ENCODE assay signal across 1 cellular context in the genomic region with DNA sequence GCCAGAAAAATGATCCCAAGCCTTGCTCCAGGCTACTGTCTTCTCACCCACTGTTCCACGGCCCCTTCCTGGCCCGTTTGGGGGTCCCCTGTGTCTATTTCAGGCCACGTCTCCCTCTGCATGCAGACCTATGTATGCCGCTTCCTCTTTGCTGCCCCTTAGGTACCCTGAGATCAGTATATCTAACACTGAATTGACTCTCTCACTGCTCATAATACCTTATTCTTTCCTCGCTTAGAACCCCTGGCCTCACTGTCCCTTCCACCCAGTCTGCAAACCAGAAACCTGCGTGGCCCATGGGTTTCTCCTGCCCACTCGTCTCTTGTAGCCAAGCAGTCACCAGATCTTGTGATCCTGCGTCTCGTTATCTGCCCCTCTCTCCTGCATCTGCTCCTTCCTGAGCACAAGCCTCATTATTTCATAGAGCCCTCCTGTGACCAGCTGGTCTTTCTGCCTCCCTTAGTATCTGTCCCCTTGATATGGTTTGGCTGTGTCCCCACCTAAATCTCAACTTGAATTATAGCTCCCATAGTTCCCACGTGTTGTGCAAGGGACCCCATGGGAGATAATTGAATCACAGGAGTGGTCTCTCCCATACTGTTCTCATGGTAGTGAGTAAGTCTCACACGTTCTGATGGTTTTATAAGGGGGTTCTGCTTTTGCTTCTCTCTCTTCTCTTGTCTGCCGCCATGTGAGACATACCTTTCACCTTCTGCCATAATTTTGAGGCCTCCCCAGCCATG.
TF ChIP-seq lines count a peak whose summit lies in the region.

No MANE protein-coding gene starts in this region.

TF ChIP-seq in GM23338, 12 proteins besides CTCF, POLR2A, EP300 and RAD21:
- TF ChIP-seq, protein P1, sequence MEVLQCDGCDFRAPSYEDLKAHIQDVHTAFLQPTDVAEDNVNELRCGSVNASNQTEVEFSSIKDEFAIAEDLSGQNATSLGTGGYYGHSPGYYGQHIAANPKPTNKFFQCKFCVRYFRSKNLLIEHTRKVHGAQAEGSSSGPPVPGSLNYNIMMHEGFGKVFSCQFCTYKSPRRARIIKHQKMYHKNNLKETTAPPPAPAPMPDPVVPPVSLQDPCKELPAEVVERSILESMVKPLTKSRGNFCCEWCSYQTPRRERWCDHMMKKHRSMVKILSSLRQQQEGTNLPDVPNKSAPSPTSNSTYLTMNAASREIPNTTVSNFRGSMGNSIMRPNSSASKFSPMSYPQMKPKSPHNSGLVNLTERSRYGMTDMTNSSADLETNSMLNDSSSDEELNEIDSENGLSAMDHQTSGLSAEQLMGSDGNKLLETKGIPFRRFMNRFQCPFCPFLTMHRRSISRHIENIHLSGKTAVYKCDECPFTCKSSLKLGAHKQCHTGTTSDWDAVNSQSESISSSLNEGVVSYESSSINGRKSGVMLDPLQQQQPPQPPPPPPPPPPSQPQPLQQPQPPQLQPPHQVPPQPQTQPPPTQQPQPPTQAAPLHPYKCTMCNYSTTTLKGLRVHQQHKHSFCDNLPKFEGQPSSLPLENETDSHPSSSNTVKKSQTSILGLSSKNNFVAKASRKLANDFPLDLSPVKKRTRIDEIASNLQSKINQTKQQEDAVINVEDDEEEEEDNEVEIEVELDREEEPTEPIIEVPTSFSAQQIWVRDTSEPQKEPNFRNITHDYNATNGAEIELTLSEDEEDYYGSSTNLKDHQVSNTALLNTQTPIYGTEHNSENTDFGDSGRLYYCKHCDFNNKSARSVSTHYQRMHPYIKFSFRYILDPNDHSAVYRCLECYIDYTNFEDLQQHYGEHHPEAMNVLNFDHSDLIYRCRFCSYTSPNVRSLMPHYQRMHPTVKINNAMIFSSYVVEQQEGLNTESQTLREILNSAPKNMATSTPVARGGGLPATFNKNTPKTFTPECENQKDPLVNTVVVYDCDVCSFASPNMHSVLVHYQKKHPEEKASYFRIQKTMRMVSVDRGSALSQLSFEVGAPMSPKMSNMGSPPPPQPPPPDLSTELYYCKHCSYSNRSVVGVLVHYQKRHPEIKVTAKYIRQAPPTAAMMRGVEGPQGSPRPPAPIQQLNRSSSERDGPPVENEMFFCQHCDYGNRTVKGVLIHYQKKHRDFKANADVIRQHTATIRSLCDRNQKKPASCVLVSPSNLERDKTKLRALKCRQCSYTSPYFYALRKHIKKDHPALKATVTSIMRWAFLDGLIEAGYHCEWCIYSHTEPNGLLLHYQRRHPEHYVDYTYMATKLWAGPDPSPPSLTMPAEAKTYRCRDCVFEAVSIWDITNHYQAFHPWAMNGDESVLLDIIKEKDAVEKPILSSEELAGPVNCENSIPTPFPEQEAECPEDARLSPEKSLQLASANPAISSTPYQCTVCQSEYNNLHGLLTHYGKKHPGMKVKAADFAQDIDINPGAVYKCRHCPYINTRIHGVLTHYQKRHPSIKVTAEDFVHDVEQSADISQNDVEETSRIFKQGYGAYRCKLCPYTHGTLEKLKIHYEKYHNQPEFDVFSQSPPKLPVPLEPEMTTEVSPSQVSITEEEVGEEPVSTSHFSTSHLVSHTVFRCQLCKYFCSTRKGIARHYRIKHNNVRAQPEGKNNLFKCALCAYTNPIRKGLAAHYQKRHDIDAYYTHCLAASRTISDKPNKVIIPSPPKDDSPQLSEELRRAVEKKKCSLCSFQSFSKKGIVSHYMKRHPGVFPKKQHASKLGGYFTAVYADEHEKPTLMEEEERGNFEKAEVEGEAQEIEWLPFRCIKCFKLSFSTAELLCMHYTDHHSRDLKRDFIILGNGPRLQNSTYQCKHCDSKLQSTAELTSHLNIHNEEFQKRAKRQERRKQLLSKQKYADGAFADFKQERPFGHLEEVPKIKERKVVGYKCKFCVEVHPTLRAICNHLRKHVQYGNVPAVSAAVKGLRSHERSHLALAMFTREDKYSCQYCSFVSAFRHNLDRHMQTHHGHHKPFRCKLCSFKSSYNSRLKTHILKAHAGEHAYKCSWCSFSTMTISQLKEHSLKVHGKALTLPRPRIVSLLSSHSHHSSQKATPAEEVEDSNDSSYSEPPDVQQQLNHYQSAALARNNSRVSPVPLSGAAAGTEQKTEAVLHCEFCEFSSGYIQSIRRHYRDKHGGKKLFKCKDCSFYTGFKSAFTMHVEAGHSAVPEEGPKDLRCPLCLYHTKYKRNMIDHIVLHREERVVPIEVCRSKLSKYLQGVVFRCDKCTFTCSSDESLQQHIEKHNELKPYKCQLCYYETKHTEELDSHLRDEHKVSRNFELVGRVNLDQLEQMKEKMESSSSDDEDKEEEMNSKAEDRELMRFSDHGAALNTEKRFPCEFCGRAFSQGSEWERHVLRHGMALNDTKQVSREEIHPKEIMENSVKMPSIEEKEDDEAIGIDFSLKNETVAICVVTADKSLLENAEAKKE (CRISPR knock-in tag; IDR thresholded peaks at IDR 0.05) = no peak
- no peak for TF ChIP-seq EZH2 (IDR thresholded peaks at IDR 0.05; ENCODE audit: low read depth, unreplicated experiment)
- TF ChIP-seq, protein P2, sequence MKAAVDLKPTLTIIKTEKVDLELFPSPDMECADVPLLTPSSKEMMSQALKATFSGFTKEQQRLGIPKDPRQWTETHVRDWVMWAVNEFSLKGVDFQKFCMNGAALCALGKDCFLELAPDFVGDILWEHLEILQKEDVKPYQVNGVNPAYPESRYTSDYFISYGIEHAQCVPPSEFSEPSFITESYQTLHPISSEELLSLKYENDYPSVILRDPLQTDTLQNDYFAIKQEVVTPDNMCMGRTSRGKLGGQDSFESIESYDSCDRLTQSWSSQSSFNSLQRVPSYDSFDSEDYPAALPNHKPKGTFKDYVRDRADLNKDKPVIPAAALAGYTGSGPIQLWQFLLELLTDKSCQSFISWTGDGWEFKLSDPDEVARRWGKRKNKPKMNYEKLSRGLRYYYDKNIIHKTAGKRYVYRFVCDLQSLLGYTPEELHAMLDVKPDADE (IDR thresholded peaks at IDR 0.05) = no peak
- no peak for TF ChIP-seq NANOG (IDR thresholded peaks at IDR 0.05; ENCODE audit: borderline replicate concordance)
- no peak for TF ChIP-seq POLR2AphosphoS5 (IDR thresholded peaks at IDR 0.05; ENCODE audit: low read depth)
- TF ChIP-seq JUNB (IDR thresholded peaks at IDR 0.05; ENCODE audit: unreplicated experiment) = no peak
- no peak for TF ChIP-seq ZNF114 (CRISPR knock-in tag; IDR thresholded peaks at IDR 0.05)
- TF ChIP-seq, protein P3, sequence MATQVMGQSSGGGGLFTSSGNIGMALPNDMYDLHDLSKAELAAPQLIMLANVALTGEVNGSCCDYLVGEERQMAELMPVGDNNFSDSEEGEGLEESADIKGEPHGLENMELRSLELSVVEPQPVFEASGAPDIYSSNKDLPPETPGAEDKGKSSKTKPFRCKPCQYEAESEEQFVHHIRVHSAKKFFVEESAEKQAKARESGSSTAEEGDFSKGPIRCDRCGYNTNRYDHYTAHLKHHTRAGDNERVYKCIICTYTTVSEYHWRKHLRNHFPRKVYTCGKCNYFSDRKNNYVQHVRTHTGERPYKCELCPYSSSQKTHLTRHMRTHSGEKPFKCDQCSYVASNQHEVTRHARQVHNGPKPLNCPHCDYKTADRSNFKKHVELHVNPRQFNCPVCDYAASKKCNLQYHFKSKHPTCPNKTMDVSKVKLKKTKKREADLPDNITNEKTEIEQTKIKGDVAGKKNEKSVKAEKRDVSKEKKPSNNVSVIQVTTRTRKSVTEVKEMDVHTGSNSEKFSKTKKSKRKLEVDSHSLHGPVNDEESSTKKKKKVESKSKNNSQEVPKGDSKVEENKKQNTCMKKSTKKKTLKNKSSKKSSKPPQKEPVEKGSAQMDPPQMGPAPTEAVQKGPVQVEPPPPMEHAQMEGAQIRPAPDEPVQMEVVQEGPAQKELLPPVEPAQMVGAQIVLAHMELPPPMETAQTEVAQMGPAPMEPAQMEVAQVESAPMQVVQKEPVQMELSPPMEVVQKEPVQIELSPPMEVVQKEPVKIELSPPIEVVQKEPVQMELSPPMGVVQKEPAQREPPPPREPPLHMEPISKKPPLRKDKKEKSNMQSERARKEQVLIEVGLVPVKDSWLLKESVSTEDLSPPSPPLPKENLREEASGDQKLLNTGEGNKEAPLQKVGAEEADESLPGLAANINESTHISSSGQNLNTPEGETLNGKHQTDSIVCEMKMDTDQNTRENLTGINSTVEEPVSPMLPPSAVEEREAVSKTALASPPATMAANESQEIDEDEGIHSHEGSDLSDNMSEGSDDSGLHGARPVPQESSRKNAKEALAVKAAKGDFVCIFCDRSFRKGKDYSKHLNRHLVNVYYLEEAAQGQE (IDR thresholded peaks at IDR 0.05; ENCODE audit: unreplicated experiment) = no peak
- no peak for TF ChIP-seq CREB1 (CRISPR knock-in tag; IDR thresholded peaks at IDR 0.05; ENCODE audit: low read depth)
- TF ChIP-seq STAT1 (IDR thresholded peaks at IDR 0.05; ENCODE audit: unreplicated experiment) = no peak
- no peak for TF ChIP-seq EZH2phosphoT487 (IDR thresholded peaks at IDR 0.05; ENCODE audit: unreplicated experiment)
